12 cellular contexts compared by ENCODE assay signal in genomic region chr7:33422825-33423645, GRCh38.
A peak's percentile ranks its signal among the peaks of the same experiment; 100 is the strongest.
DNase-seq lines count a peak whose midpoint lies in the region; ATAC-seq, FAIRE-seq and TF ChIP-seq lines count a peak whose summit lies in the region.
"Had no signal": no experiment of that assay in that cellular context is flagged by ENCODE, and none has a peak within 500 bp of the region (broad histone marks: within the 10 kb centered on the region; RNA-seq: fewer than 3 reads in every experiment).

No MANE protein-coding gene starts in this region.

- peaks cover 5% of the 10 kb centered on the region for H3K4me1 ChIP-seq in GM12878 (ENCODE audit: control insufficient read depth, insufficient read depth, low read length)
- no peaks in the 10 kb centered on the region for H3K4me1 ChIP-seq in Peyer's patch
- H3K4me1 ChIP-seq in vagina = no peaks in the 10 kb centered on the region

- TF ChIP-seq EP300 in GM12878 (IDR thresholded peaks at IDR 0.05; ENCODE audit: borderline replicate concordance in 1 of 2, control insufficient read depth in 1 of 2, low read depth in 2 of 2, low read length in 2 of 2) = no peak

- SMC1A ChIA-PET in GM12878 (lab: Charles Lee; ENCODE audit: uncharacterized antibody, unreplicated experiment) = interaction anchor here (0.6 to 2.3 kb wide), 16 partner anchors 9 to 510 kb away, joined by 3 to 6 read pairs (median 3); no protein-coding TSS in a partner anchor

- no peak overlapping the region for H3K9ac ChIP-seq in GM12878 (ENCODE audit: control insufficient read depth, insufficient read depth, low read length)

- in situ Hi-C loops in GM12878 (cut with MboI) = no loop called here

- H3K4me3 ChIP-seq in GM12878 (no peak overlapping the region), Peyer's patch (no peak overlapping the region), vagina (no peak overlapping the region)

- H3K36me3 ChIP-seq in GM12878 (ENCODE audit: control insufficient read depth in 2 of 2, insufficient read depth in 2 of 2, low read length in 1 of 2) (no peaks in the 10 kb centered on the region), Peyer's patch (no peaks in the 10 kb centered on the region), vagina (no peaks in the 10 kb centered on the region)

- H4K20me1 ChIP-seq in GM12878 (ENCODE audit: control insufficient read depth, insufficient read depth) = no peaks in the 10 kb centered on the region

- peak overlapping the region; percentile 3; the same call in 1 of the 2 replicates for H2AFZ ChIP-seq in GM12878 (ENCODE audit: control insufficient read depth, low read depth, low read length)

- TF ChIP-seq RAD21 in GM12878 (IDR thresholded peaks at IDR 0.05; ENCODE audit: insufficient read depth, low read depth, low read length) = no peak

- peak; percentile 24 for ATAC-seq in GM18858 (IDR thresholded peaks at IDR 0.05; ENCODE audit: unreplicated experiment)
- ATAC-seq in GM21576 (IDR thresholded peaks at IDR 0.05; ENCODE audit: unreplicated experiment) = peak; percentile 40
- peak; percentile 17 for ATAC-seq in HG03095 (IDR thresholded peaks at IDR 0.05; ENCODE audit: unreplicated experiment)
- peak; percentile 71 for ATAC-seq in GM12878

- H3K27me3 ChIP-seq in GM12878 (replicated peaks in 1 of 2; ENCODE audit: control insufficient read depth in 2 of 2, insufficient read depth in 2 of 2, low read length in 1 of 2) (no peaks in the 10 kb centered on the region), Peyer's patch (no peaks in the 10 kb centered on the region), vagina (no peaks in the 10 kb centered on the region)

- DNase-seq in GM12878 (ENCODE audit: low read depth, low spot score) = no peak
- no peak for DNase-seq in globus pallidus (ENCODE audit: low spot score)
- no peak for DNase-seq in Peyer's patch
- no peak for DNase-seq in SW 1271 (lab: John Stamatoyannopoulos, UW)
- no peak for DNase-seq in vagina (ENCODE audit: extremely low spot score in 2 of 2)
- DNase-seq: activated CD4-positive, CD25-positive, alpha-beta regulatory T cell treated with anti-CD3 and anti-CD28 coated beads, Interleukin-2, amount 50 U/mL, for 72 hours; activated gamma-delta T cell; cerebellar nuclear complex; occipital lobe had no signal

- TF ChIP-seq CTCF in GM12878 (IDR thresholded peaks at IDR 0.05 in 2 of 3, conservative IDR thresholded peaks at IDR 0.05 in 1 of 3; ENCODE audit: control insufficient read depth in 2 of 3, extremely low read depth in 1 of 3, insufficient read depth in 1 of 3, low read depth in 3 of 3, low read length in 3 of 3) (no peak), Peyer's patch (IDR thresholded peaks at IDR 0.05) (no peak), vagina (IDR thresholded peaks at IDR 0.05) (no peak)

- H3K27ac ChIP-seq in GM12878 (ENCODE audit: control insufficient read depth, insufficient read depth) (no peak overlapping the region), Peyer's patch (no peak overlapping the region), vagina (no peak overlapping the region)

- H3K9me3 ChIP-seq in GM12878 (replicated peaks; ENCODE audit: control insufficient read depth, insufficient read depth, low read length) = no peaks in the 10 kb centered on the region
- H3K9me3 ChIP-seq in Peyer's patch = no peaks in the 10 kb centered on the region
- H3K9me3 ChIP-seq in vagina = no peaks in the 10 kb centered on the region

- CTCF ChIA-PET in GM12878 (lab: Yijun Ruan, JAX) = interaction anchor here (0.5 to 4.6 kb wide), 26 partner anchors 7 to 510 kb away, joined by 3 to 25 read pairs (median 4); no protein-coding TSS in a partner anchor

- TF ChIP-seq POLR2A in GM12878 (IDR thresholded peaks at IDR 0.05; ENCODE audit: low read depth, low read length) (no peak), Peyer's patch (IDR thresholded peaks at IDR 0.05) (no peak), vagina (IDR thresholded peaks at IDR 0.05) (no peak)

- 78% methylated on average over 8 of the region's 8 CpGs for WGBS in GM12878 (ENCODE audit: insufficient coverage, insufficient replicate concordance, low lambda C conversion rate, missing lambda C conversion rate)

- RAD21 ChIA-PET in GM12878 (lab: Charles Lee; ENCODE audit: unreplicated experiment) = interaction anchor here (0.6 to 1.5 kb wide), 8 partner anchors 21 to 510 kb away, joined by 3 to 4 read pairs (median 3); no protein-coding TSS in a partner anchor

- POLR2A ChIA-PET in GM12878 (lab: Charles Lee) = no interaction called here

- H3K4me2 ChIP-seq in GM12878 (ENCODE audit: control insufficient read depth, insufficient read depth) = no peak overlapping the region

- H3K79me2 ChIP-seq in GM12878 (ENCODE audit: control insufficient read depth, insufficient read depth, low read length) = no peaks in the 10 kb centered on the region

- FAIRE-seq in GM12878 (lab: Jason Lieb, UNC) = no peak

- BruUV-seq in GM12878 (replicated peaks; lab: Mats Ljungman, UMichigan) = no TSS peak

- intact Hi-C loops in GM12878 (cut with micrococcal nuclease; ENCODE audit: unreplicated experiment) (loop anchor here (5.0 to 10.0 kb wide), 3 partner anchors 178 to 319 kb away; no protein-coding TSS in a partner anchor), vagina (cut with DNase I) (no loop called here)

TF ChIP-seq in GM12878, 131 proteins besides CTCF, POLR2A, EP300 and RAD21 (continues in another document):
- TF ChIP-seq PRDM15 (CRISPR knock-in tag; IDR thresholded peaks at IDR 0.05) = no peak
- no peak for TF ChIP-seq CEBPZ (IDR thresholded peaks at IDR 0.05; ENCODE audit: low read depth, low read length)
- no peak for TF ChIP-seq SPI1 (IDR thresholded peaks at IDR 0.05; ENCODE audit: borderline replicate concordance, insufficient read depth, low read depth, low read length)
- TF ChIP-seq BCLAF1 (IDR thresholded peaks at IDR 0.05) = no peak

Comparison
In these comparisons a context has a peak if more than half of its experiments do, and no peak if none do; other contexts are left out.
1. ATAC-seq: peak in every context shown above with its lines; median percentile 71 in GM12878; 40 in GM21576; 24 in GM18858; 17 in HG03095.